Comparison of ENCODE assay signal across 25 cellular contexts in genomic region chr17:15918261-15918660, GRCh38. TPM values are rescaled to one million over a fixed set of nuclear protein-coding genes. Genes with fewer than 3 reads are reported as not detected.
A peak's percentile ranks its signal among the peaks of the same experiment; 100 is the strongest.
DNase-seq lines count a peak whose midpoint lies in the region; ATAC-seq, FAIRE-seq and TF ChIP-seq lines count a peak whose summit lies in the region.
"Had no signal": no experiment of that assay in that cellular context is flagged by ENCODE, and none has a peak within 500 bp of the region (broad histone marks: within the 10 kb centered on the region; RNA-seq: fewer than 3 reads in every experiment).

No MANE protein-coding gene starts in this region.

- H2AK5ac ChIP-seq in mesenchymal stem cell (ENCODE audit: low read length, severe bottlenecking), result no peak overlapping the region

- no peaks in the 10 kb centered on the region for H3K36me3 ChIP-seq in mesenchymal stem cell (ENCODE audit: control insufficient read depth in 1 of 2, insufficient read depth in 2 of 2, low read depth in 1 of 2, low read length in 2 of 2)
- H3K36me3 ChIP-seq in heart left ventricle, result no peaks in the 10 kb centered on the region
- no peaks in the 10 kb centered on the region for H3K36me3 ChIP-seq in kidney (ENCODE audit: control insufficient read depth in 1 of 2, insufficient read depth in 2 of 2, low read length in 2 of 2)

- H3K4ac ChIP-seq in mesenchymal stem cell (ENCODE audit: low read depth in 1 of 2, low read length in 2 of 2), result peak overlapping the region in 1 of 2 experiments; percentile 58

- H3K27ac Mint-ChIP-seq in WTC11, result no peak overlapping the region
- H3K27ac Mint-ChIP-seq: CD4-positive, CD25-positive, alpha-beta regulatory T cell had no signal

- peak overlapping the region; percentile 22; the same call in 1 of the 3 replicates for H3K4me2 ChIP-seq in A549
- no peak overlapping the region for H3K4me2 ChIP-seq in mesenchymal stem cell (ENCODE audit: low read length, poor library complexity, severe bottlenecking)

- no peak for TF ChIP-seq RAD21 in A549 (conservative IDR thresholded peaks at IDR 0.05 in 1 of 2, IDR thresholded peaks at IDR 0.05 in 1 of 2)

- H3K27me3 ChIP-seq in mesenchymal stem cell (ENCODE audit: control insufficient read depth in 1 of 2, insufficient read depth in 1 of 2, low read length in 2 of 2) (peaks cover 0 to 9% of the 10 kb centered on the region in 2 experiments), heart left ventricle (peaks cover 0 to 12% (median 9%) of the 10 kb centered on the region in 9 donors)

- H3K79me1 ChIP-seq in mesenchymal stem cell (replicated peaks; ENCODE audit: low read length, poor library complexity, severe bottlenecking), result no peaks in the 10 kb centered on the region

- WGBS in A549 (ENCODE audit: missing lambda C conversion rate), result 86% methylated on average over 11 of the region's 11 CpGs
- whole genome bisulfite sequencing in mesenchymal stem cell, result 90% methylated on average over 10 of the region's 11 CpGs
- WGBS in heart left ventricle, 4 donors, result 90 to 94% (median 93%) methylated on average over 11 of the region's 11 CpGs

- peak overlapping the region; percentile 47 to 79 for H3K27ac ChIP-seq in A549
- H3K27ac ChIP-seq in mesenchymal stem cell (ENCODE audit: low read length, poor library complexity, severe bottlenecking), result no peak overlapping the region
- no peak overlapping the region for H3K27ac ChIP-seq in heart left ventricle
- H3K27ac ChIP-seq in kidney (ENCODE audit: low read depth in 2 of 2, low read length in 2 of 2), result no peak overlapping the region
- H3K27ac ChIP-seq: 22Rv1, GM23248, HL-60 had no signal

- CTCF ChIA-PET in A549 (lab: Yijun Ruan, JAX) (interaction anchor here (1.1 kb wide), 1 partner anchor 26 kb away, joined by 3 read pairs; no protein-coding TSS in a partner anchor), WTC11 (lab: Charles Lee) (interaction anchor here (1.4 kb wide), 1 partner anchor 26 kb away, joined by 3 read pairs; no protein-coding TSS in a partner anchor)

- H2BK12ac ChIP-seq in mesenchymal stem cell (ENCODE audit: low read length in 2 of 2), result peak overlapping the region; percentile 17 to 28

- H2BK120ac ChIP-seq in mesenchymal stem cell (ENCODE audit: low read depth, low read length), result no peak overlapping the region

- intact Hi-C loops in heart left ventricle (cut with DNase I), result no loop called here
- intact Hi-C loops in kidney (cut with DNase I), result no loop called here

- H3K4me3 ChIP-seq in A549, result no peak overlapping the region
- H3K4me3 ChIP-seq in mesenchymal stem cell (ENCODE audit: insufficient read depth in 1 of 2, low read depth in 1 of 2, low read length in 2 of 2), result no peak overlapping the region
- no peak overlapping the region for H3K4me3 ChIP-seq in heart left ventricle
- no peak overlapping the region for H3K4me3 ChIP-seq in kidney (ENCODE audit: low read length in 2 of 2)

- peaks cover 33% of the 10 kb centered on the region for H3K4me1 ChIP-seq in A549
- H3K4me1 ChIP-seq in mesenchymal stem cell (ENCODE audit: control insufficient read depth, insufficient read depth, low read depth, low read length), result peaks cover 6% of the 10 kb centered on the region
- peaks cover 0 to 23% (median 12%) of the 10 kb centered on the region in 12 donors for H3K4me1 ChIP-seq in heart left ventricle
- no peaks in the 10 kb centered on the region for H3K4me1 ChIP-seq in kidney (ENCODE audit: control insufficient read depth in 1 of 2, insufficient read depth in 1 of 2, low read depth in 1 of 2, low read length in 2 of 2)

- no peak for TF ChIP-seq EP300 in A549 (IDR thresholded peaks at IDR 0.05)

- H3K14ac ChIP-seq in mesenchymal stem cell (ENCODE audit: low read length in 2 of 2), result no peak overlapping the region

- H3K27me3 Mint-ChIP-seq in WTC11 (ENCODE audit: low read depth), result peaks cover 23% of the 10 kb centered on the region

- FAIRE-seq in A549 (lab: Jason Lieb, UNC) (no peak), kidney (lab: Jason Lieb, UNC) (no peak)

- H2AFZ ChIP-seq in mesenchymal stem cell (ENCODE audit: low read depth, low read length), result no peak overlapping the region

- H3K4me3 Mint-ChIP-seq in WTC11, result peak overlapping the region; percentile 69
- H3K4me3 Mint-ChIP-seq: CD4-positive, CD25-positive, alpha-beta regulatory T cell had no signal

- peaks cover 21% of the 10 kb centered on the region for H3K9me3 Mint-ChIP-seq in WTC11

- peak overlapping the region; percentile 52 for H4K8ac ChIP-seq in mesenchymal stem cell (ENCODE audit: low read length)

- H4K91ac ChIP-seq in mesenchymal stem cell (ENCODE audit: low read length), result peak overlapping the region; percentile 85

- DNase-seq in A549 (ENCODE audit: low read depth in 1 of 2, low spot score in 1 of 2) (no peak), M059J (ENCODE audit: low read depth) (peak; percentile 34), WTC11 (ENCODE audit: low spot score) (peak; percentile 4), mesenchymal stem cell (no peak), heart left ventricle (no peak), kidney (no peak), left lobe of liver (ENCODE audit: low spot score) (no peak), NCI-H82 treated with DMSO at 0.1 percent for 48 hours (lab: John Stamatoyannopoulos, UW; ENCODE audit: unreplicated experiment) (no peak)
- DNase-seq: ACHN; CD4-positive, CD25-positive, alpha-beta regulatory T cell; DMS153; DND-41; HCEC 1CT; Karpas-422; NCI-H1092 treated with DMSO at 0.1 percent for 48 hours; NCI-H1436; NCI-H187; NCI-H2171 treated with DMSO at 0.1 percent for 48 hours; NCI-H345; NCI-H510A treated with DMSO at 0.1 percent for 48 hours; NCI-H748 treated with DMSO at 0.1 percent for 48 hours; RPMI8226 had no signal

- H3K9ac ChIP-seq in mesenchymal stem cell (ENCODE audit: low read length) (no peak overlapping the region), kidney (ENCODE audit: low read length in 2 of 2) (no peak overlapping the region)

- H3K9me3 ChIP-seq in A549, result peaks cover 10% of the 10 kb centered on the region; the same call in 2 of the 3 replicates
- H3K9me3 ChIP-seq in mesenchymal stem cell (ENCODE audit: control insufficient read depth, low read length), result no peaks in the 10 kb centered on the region
- H3K9me3 ChIP-seq in heart left ventricle, result peaks cover 0 to 6% (median 0%) of the 10 kb centered on the region in 12 donors
- no peaks in the 10 kb centered on the region for H3K9me3 ChIP-seq in kidney (ENCODE audit: control insufficient read depth in 1 of 2, low read length in 2 of 2)

- ATAC-seq in A549 (no peak), WTC11 (no peak), heart left ventricle (no peak), left lobe of liver (no peak)

- no peak overlapping the region for H3K23ac ChIP-seq in mesenchymal stem cell (ENCODE audit: low read length in 2 of 2)

- TF ChIP-seq POLR2A in A549 (IDR thresholded peaks at IDR 0.05; ENCODE audit: low read length) (no peak), heart left ventricle (IDR thresholded peaks at IDR 0.05) (no peak)

- no peak overlapping the region for H2BK5ac ChIP-seq in mesenchymal stem cell (ENCODE audit: low read depth, low read length, poor library complexity, severe bottlenecking)

- peaks cover 4% of the 10 kb centered on the region; the same call in 1 of the 2 replicates for H3K4me1 Mint-ChIP-seq in WTC11
- H3K4me1 Mint-ChIP-seq: CD4-positive, CD25-positive, alpha-beta regulatory T cell had no signal

- POLR2A ChIA-PET in A549 (lab: Yijun Ruan, JAX) (no interaction called here), WTC11 (lab: Charles Lee) (no interaction called here)

- H3K18ac ChIP-seq in mesenchymal stem cell (ENCODE audit: low read depth in 1 of 2, low read length in 2 of 2), result peak overlapping the region in 1 of 2 experiments; percentile 61

- TF ChIP-seq CTCF in A549 (IDR thresholded peaks at IDR 0.05) (no peak), WTC11 (IDR thresholded peaks at IDR 0.05) (no peak), heart left ventricle (IDR thresholded peaks at IDR 0.05) (no peak), kidney (IDR thresholded peaks at IDR 0.05; ENCODE audit: borderline replicate concordance, extremely low read depth, insufficient read depth) (no peak)

- H2BK15ac ChIP-seq in mesenchymal stem cell (ENCODE audit: low read depth, poor library complexity, severe bottlenecking), result no peak overlapping the region

- peaks cover 4% of the 10 kb centered on the region; the same call in 1 of the 2 replicates for H3K36me3 Mint-ChIP-seq in WTC11
- H3K36me3 Mint-ChIP-seq: CD4-positive, CD25-positive, alpha-beta regulatory T cell had no signal

TF ChIP-seq in A549, 52 proteins besides CTCF, POLR2A, EP300 and RAD21 (continues in another document):
- TF ChIP-seq TP53 (CRISPR knock-in tag; IDR thresholded peaks at IDR 0.05) (no peak), HOXB13 (CRISPR knock-in tag; IDR thresholded peaks at IDR 0.05; ENCODE audit: low read depth) (no peak), EHMT2 (IDR thresholded peaks at IDR 0.05; ENCODE audit: low read depth) (no peak), TFCP2L1 (CRISPR knock-in tag; IDR thresholded peaks at IDR 0.05) (no peak), MAFK (IDR thresholded peaks at IDR 0.05; ENCODE audit: partially characterized antibody) (no peak), HOXA7 (CRISPR knock-in tag; IDR thresholded peaks at IDR 0.05) (no peak), FOSL2 (IDR thresholded peaks at IDR 0.05) (no peak), FOSL2 (CRISPR knock-in tag; IDR thresholded peaks at IDR 0.05) (no peak), ZSCAN20 (CRISPR knock-in tag; IDR thresholded peaks at IDR 0.05) (no peak)

TF ChIP-seq in WTC11, 78 proteins besides CTCF, POLR2A, EP300 and RAD21 (continues in another document):
- TF ChIP-seq GABPB1 (CRISPR knock-in tag; IDR thresholded peaks at IDR 0.05), result no peak
- TF ChIP-seq ZNF121 (CRISPR knock-in tag; IDR thresholded peaks at IDR 0.05), result no peak
- no peak for TF ChIP-seq ZNF263 (CRISPR knock-in tag; IDR thresholded peaks at IDR 0.05; ENCODE audit: low read depth)
- no peak for TF ChIP-seq FOXJ3 (CRISPR knock-in tag; IDR thresholded peaks at IDR 0.05; ENCODE audit: borderline replicate concordance)
- no peak for TF ChIP-seq HMGA2 (CRISPR knock-in tag; IDR thresholded peaks at IDR 0.05)

RNA-seq across cellular contexts. Expression of gene ADORA2B, which starts 26.7 kb away (rescaled TPM):
- polyA plus RNA-seq in A549 (2011; rRNA removed) (10.2 and 14.4 TPM in 2 replicates), A549 (2017; fragmentation: RNase III; extraction: RNeasy Plus Mini Kit Qiagen cat#74134 plus additional on column Dnase treatment) (5.7 to 6.3 TPM (median 6.2 TPM) in 3 replicates), heart left ventricle (under 1 TPM; 0.61 to 0.68 TPM), kidney (ENCODE audit: insufficient read depth, low read depth, low replicate concordance) (not detected)
- polyA plus RNA-seq in A549 (2012; cell fraction: cytosol; rRNA removed), result 6.1 and 8.5 TPM in 2 replicates
- polyA plus RNA-seq in A549 (2012; cell fraction: nucleus; rRNA removed), result 7.3 and 7.9 TPM in 2 replicates
- polyA minus RNA-seq in A549 (2011; rRNA and poly(A)+ RNA removed), result 10.2 and 14.4 TPM in 2 replicates
- total RNA-seq in M059J (2014; rRNA removed; shearing (Covaris generic)), result 20.8 and 24.7 TPM in 2 replicates
- total RNA-seq in WTC11 (2021) (4.2 to 5.1 TPM (median 4.9 TPM) in 3 replicates), heart left ventricle (1 to 10 TPM in 4 of 9 donors, under 1 TPM in 5; 0.65 to 3.1 (median 0.95) TPM), kidney (0.60 TPM), left lobe of liver (0.35 TPM)
- 23.8 TPM for polyA plus RNA-seq in mesenchymal stem cell (2013, experiment 1 of 2)
- polyA plus RNA-seq in mesenchymal stem cell (2013, experiment 2 of 2), result 25.7 TPM
- total RNA-seq: CD4-positive, CD25-positive, alpha-beta regulatory T cell had no signal

Comparison
In these comparisons a context has a peak if more than half of its experiments do, and no peak if none do; other contexts are left out.
1. DNase-seq: peak in M059J (single experiment) and WTC11 (single experiment); none in A549 (0 of 2), mesenchymal stem cell (single experiment), heart left ventricle (0 of 5), kidney (single experiment), left lobe of liver (single experiment) and NCI-H82 treated with DMSO at 0.1 percent for 48 hours (single experiment).
2. H3K27ac ChIP-seq: peak in A549 (2 of 2); none in mesenchymal stem cell (single experiment), heart left ventricle (0 of 12) and kidney (0 of 2).